Comparison of ENCODE assay signal across 9 cellular contexts in genomic region chr7:22723171-22723601, GRCh38. TPM values are rescaled to one million over a fixed set of nuclear protein-coding genes. Genes with fewer than 3 reads are reported as not detected.
DNase-seq lines count a peak whose midpoint lies in the region; ATAC-seq, FAIRE-seq and TF ChIP-seq lines count a peak whose summit lies in the region.
"Had no signal": no experiment of that assay in that cellular context is flagged by ENCODE, and none has a peak within 500 bp of the region (broad histone marks: within the 10 kb centered on the region; RNA-seq: fewer than 3 reads in every experiment).

No MANE protein-coding gene starts in this region.

- peak overlapping the region; percentile 1 for H2BK5ac ChIP-seq in mesendoderm (ENCODE audit: low read length)

- no peak for TF ChIP-seq CTCF in liver (IDR thresholded peaks at IDR 0.05; ENCODE audit: low read depth, low read length, missing input control)
- TF ChIP-seq CTCF in HepG2 (CRISPR knock-in tag; IDR thresholded peaks at IDR 0.05), result no peak
- no peak for TF ChIP-seq CTCF in choroid plexus epithelial cell (conservative IDR thresholded peaks at IDR 0.05; ENCODE audit: low read depth, low read length)

- H2BK120ac ChIP-seq in mesendoderm (ENCODE audit: low read depth, low read length), result no peak overlapping the region

- H3K9me3 ChIP-seq in liver (ENCODE audit: control insufficient read depth in 4 of 4, low read length in 3 of 4) (no peaks in the 10 kb centered on the region), HepG2 (ENCODE audit: low read length) (no peaks in the 10 kb centered on the region), aorta (ENCODE audit: control insufficient read depth, low read length) (no peaks in the 10 kb centered on the region)

- H3K4me3 ChIP-seq in liver (ENCODE audit: low read depth in 1 of 3, low read length in 3 of 3) (no peak overlapping the region), HepG2 (replicated peaks in 1 of 3; ENCODE audit: insufficient read depth in 1 of 3, low read depth in 2 of 3, low read length in 3 of 3) (no peak overlapping the region), choroid plexus epithelial cell (ENCODE audit: low read depth, low read length) (no peak overlapping the region), mesendoderm (ENCODE audit: low read length) (no peak overlapping the region), aorta (ENCODE audit: low read length in 2 of 2) (no peak overlapping the region)

- intact Hi-C loops in HepG2 (cut with micrococcal nuclease; ENCODE audit: unreplicated experiment) (no loop called here), aorta (cut with DNase I) (loop anchor here in 1 of 2 donors (5.0 to 10.0 kb wide), 2 partner anchors 146 to 332 kb away; no protein-coding TSS in a partner anchor)

- H3K56ac ChIP-seq in mesendoderm (ENCODE audit: low read length), result peak overlapping the region; percentile 11

- H3K79me2 ChIP-seq in HepG2 (ENCODE audit: insufficient read depth, low read length) (no peaks in the 10 kb centered on the region), mesendoderm (ENCODE audit: control insufficient read depth, insufficient read depth, low read length) (no peaks in the 10 kb centered on the region)

- H2AK5ac ChIP-seq in mesendoderm (ENCODE audit: low read length), result peak overlapping the region; percentile 15

- H4K5ac ChIP-seq in mesendoderm (ENCODE audit: low read length), result no peak overlapping the region

- ATAC-seq in HepG2, result no peak
- no peak for ATAC-seq in aorta (ENCODE audit: low FRiP score)
- ATAC-seq in HG03108 (IDR thresholded peaks at IDR 0.05; ENCODE audit: unreplicated experiment), result no peak
- ATAC-seq in HG03095 (IDR thresholded peaks at IDR 0.05; ENCODE audit: unreplicated experiment), result no peak

- H3K27me3 ChIP-seq in liver (ENCODE audit: control insufficient read depth in 4 of 4, insufficient read depth in 4 of 4, low read length in 3 of 4) (no peaks in the 10 kb centered on the region), HepG2 (ENCODE audit: control insufficient read depth in 1 of 2, insufficient read depth in 2 of 2, low read length in 2 of 2) (peaks cover 0 to 37% of the 10 kb centered on the region in 2 experiments; a peak in 4 of 5 replicates), mesendoderm (ENCODE audit: insufficient read depth, low read length, poor library complexity) (no peaks in the 10 kb centered on the region), aorta (ENCODE audit: control insufficient read depth in 1 of 2, insufficient read depth in 2 of 2, low read length in 1 of 2) (no peaks in the 10 kb centered on the region)

- in situ Hi-C loops in HepG2 (cut with HindIII; ENCODE audit: extremely low pct_ligation_motif_present, low pct_unique_long_range_greater_than_20kb), result no loop called here

- H3K79me1 ChIP-seq in mesendoderm (ENCODE audit: low read length), result no peaks in the 10 kb centered on the region

- no peak overlapping the region for H3K4me2 ChIP-seq in HepG2 (ENCODE audit: low read depth, low read length)
- no peak overlapping the region for H3K4me2 ChIP-seq in mesendoderm (ENCODE audit: low read length)

- POLR2A ChIA-PET in HepG2 (lab: Yijun Ruan, JAX), result no interaction called here

- H3K4ac ChIP-seq in mesendoderm (ENCODE audit: low read depth, low read length), result peak overlapping the region; percentile 0

- TF ChIP-seq RAD21 in liver (IDR thresholded peaks at IDR 0.05), result peak in 1 of 2 donors; percentile 9
- TF ChIP-seq RAD21 in HepG2 (CRISPR knock-in tag; IDR thresholded peaks at IDR 0.05), result no peak

- H3K18ac ChIP-seq in mesendoderm (ENCODE audit: low read length), result peak overlapping the region; percentile 75

- H2AFZ ChIP-seq in HepG2 (ENCODE audit: low read length), result no peak overlapping the region

- TF ChIP-seq EP300 in HepG2 (IDR thresholded peaks at IDR 0.05; ENCODE audit: low read depth in 2 of 2, low read length in 2 of 2) (no peak), HepG2 (CRISPR knock-in tag; IDR thresholded peaks at IDR 0.05; ENCODE audit: borderline replicate concordance) (no peak)

- CTCF ChIA-PET in HepG2 (lab: Yijun Ruan, JAX; ENCODE audit: low intra/inter-chr PET ratio, low total read pairs), result no interaction called here

- BruUV-seq in HepG2 (replicated peaks; lab: Mats Ljungman, UMichigan), result no TSS peak

- H3K36me3 ChIP-seq in liver (ENCODE audit: control insufficient read depth in 4 of 4, insufficient read depth in 3 of 4, low read depth in 1 of 4, low read length in 3 of 4) (no peaks in the 10 kb centered on the region), HepG2 (replicated peaks in 1 of 2; ENCODE audit: control insufficient read depth in 1 of 2, insufficient read depth in 2 of 2, low read length in 2 of 2) (no peaks in the 10 kb centered on the region), mesendoderm (ENCODE audit: control insufficient read depth, insufficient read depth, low read length) (no peaks in the 10 kb centered on the region), aorta (ENCODE audit: control insufficient read depth in 1 of 2, insufficient read depth in 2 of 2, low read length in 1 of 2) (no peaks in the 10 kb centered on the region)

- H3K9ac ChIP-seq in liver (ENCODE audit: low read depth in 1 of 2, low read length in 2 of 2), result no peak overlapping the region
- no peak overlapping the region for H3K9ac ChIP-seq in HepG2 (ENCODE audit: insufficient read depth, low read depth, low read length)
- no peak overlapping the region for H3K9ac ChIP-seq in mesendoderm (ENCODE audit: low read length)

- TF ChIP-seq POLR2A in HepG2 (IDR thresholded peaks at IDR 0.05; ENCODE audit: insufficient read depth in 1 of 2, low read depth in 2 of 2, low read length in 2 of 2), result no peak

- no peak overlapping the region for H2BK15ac ChIP-seq in mesendoderm (replicated peaks; ENCODE audit: low read depth)

- 28% methylated on average over 2 of the region's 2 CpGs for WGBS in liver
- WGBS in HepG2 (ENCODE audit: low lambda C conversion rate), result 17% methylated on average over 2 of the region's 2 CpGs
- no CpG with 5 or more reads among the region's 2 CpGs for WGBS in mesendoderm (ENCODE audit: extremely low coverage, insufficient coverage, low lambda C conversion rate)
- WGBS in aorta, 2 donors, result 0 to 1% methylated on average over 2 of the region's 2 CpGs

- H3K23ac ChIP-seq in mesendoderm (ENCODE audit: low read length), result no peak overlapping the region

- no peak overlapping the region for H4K8ac ChIP-seq in mesendoderm (ENCODE audit: low read depth, low read length)

- FAIRE-seq in HepG2 (lab: Jason Lieb, UNC), result no peak

- peaks cover 0 to 25% (median 20%) of the 10 kb centered on the region in 4 donors for H3K4me1 ChIP-seq in liver (ENCODE audit: control insufficient read depth in 4 of 4, insufficient read depth in 4 of 4, low read length in 3 of 4)
- H3K4me1 ChIP-seq in HepG2 (ENCODE audit: insufficient read depth, low read length), result peaks cover 21% of the 10 kb centered on the region
- H3K4me1 ChIP-seq in mesendoderm (ENCODE audit: control insufficient read depth, low read depth, low read length), result peaks cover 14% of the 10 kb centered on the region
- no peaks in the 10 kb centered on the region for H3K4me1 ChIP-seq in aorta (ENCODE audit: control insufficient read depth in 1 of 2, insufficient read depth in 2 of 2, low read length in 2 of 2)

- H3K27ac ChIP-seq in liver (ENCODE audit: low read depth in 1 of 2, low read length in 2 of 2) (peak overlapping the region; percentile 17 to 51), HepG2 (ENCODE audit: extremely low read length, insufficient read depth, low read length) (no peak overlapping the region), mesendoderm (ENCODE audit: low read depth, low read length) (no peak overlapping the region), aorta (ENCODE audit: low read depth in 1 of 2, low read length in 2 of 2) (peak overlapping the region in 1 of 2 donors; percentile 71)

- H4K20me1 ChIP-seq in HepG2 (ENCODE audit: insufficient read depth, low read length), result no peaks in the 10 kb centered on the region

- DNase-seq in HepG2 (ENCODE audit: low spot score) (no peak), choroid plexus epithelial cell (ENCODE audit: low read depth) (peak; percentile 64), mesendoderm (no peak), aorta (peak; percentile 90 to 92), LoVo (ENCODE audit: low spot score) (no peak)
- DNase-seq: erythroblast had no signal

TF ChIP-seq in liver, 16 proteins besides CTCF, POLR2A, EP300 and RAD21:
- peak; percentile 23 for TF ChIP-seq SP1 (IDR thresholded peaks at IDR 0.05)
- no peak for TF ChIP-seq NR2F2 (IDR thresholded peaks at IDR 0.05)
TF ChIP-seq in liver: peak in this region for 1.

TF ChIP-seq in HepG2, 621 proteins besides CTCF, POLR2A, EP300 and RAD21 (continues in another document):
- TF ChIP-seq KDM3A (CRISPR knock-in tag; IDR thresholded peaks at IDR 0.05; ENCODE audit: low read depth) (no peak), ZFP41 (CRISPR knock-in tag; IDR thresholded peaks at IDR 0.05; ENCODE audit: borderline replicate concordance) (no peak)

RNA-seq across cellular contexts. Expression of gene IL6, which starts 3.8 kb away (rescaled TPM):
- total RNA-seq in liver (not detected), HepG2 (2016; rRNA removed; fragmentation: Illumina TruSeq; extraction: Trizol) (not detected in 2 replicates), aorta (100 to 1,000 TPM in 1 of 2 donors, 10 to 100 TPM in 1; 13.1 to 112 TPM)
- polyA plus RNA-seq in liver (under 1 TPM in 1 of 2 donors, not detected in 1; 0.17 TPM), HepG2 (2011; rRNA removed) (not detected in 2 replicates), aorta (1 to 10 TPM; 6.9 to 8.9 TPM)
- not detected in 2 replicates for total RNA-seq in HepG2 (2016; cell fraction: cytosol; rRNA removed; fragmentation: Illumina TruSeq; extraction: Trizol; ENCODE audit: low read depth)
- not detected in 2 replicates for total RNA-seq in HepG2 (2016; cell fraction: insoluble cytoplasmic fraction; rRNA removed; fragmentation: Illumina TruSeq; extraction: Trizol)
- not detected in 2 replicates for total RNA-seq in HepG2 (2016; cell fraction: membrane; rRNA removed; fragmentation: Illumina TruSeq; extraction: Trizol)
- not detected in 2 replicates for total RNA-seq in HepG2 (2016; cell fraction: nucleus; rRNA removed; fragmentation: Illumina TruSeq; extraction: Trizol)
- not detected in 2 replicates for polyA plus RNA-seq in HepG2 (2011; cell fraction: cytosol; rRNA removed)
- not detected in 2 replicates for polyA plus RNA-seq in HepG2 (2011; cell fraction: nucleus; rRNA removed)
- polyA plus RNA-seq in HepG2 (2012), result not detected in 2 replicates
- not detected in 2 replicates for polyA plus RNA-seq in HepG2 (2016; cell fraction: cytosol; fragmentation: Illumina TruSeq; extraction: Trizol; ENCODE audit: low read depth)
- not detected in 2 replicates for polyA plus RNA-seq in HepG2 (2016; cell fraction: insoluble cytoplasmic fraction; fragmentation: Illumina TruSeq; extraction: Trizol; ENCODE audit: low read depth)
- polyA plus RNA-seq in HepG2 (2016; cell fraction: membrane; fragmentation: Illumina TruSeq; extraction: Trizol; ENCODE audit: low read depth), result not detected in 2 replicates
- polyA plus RNA-seq in HepG2 (2016; cell fraction: nucleus; fragmentation: Illumina TruSeq; extraction: Trizol; ENCODE audit: insufficient read depth, low read depth), result not detected in 2 replicates
- 3.8 TPM in 1 of 2 replicates, not detected in the other for polyA minus RNA-seq in HepG2 (2011; rRNA and poly(A)+ RNA removed; ENCODE audit: low replicate concordance)
- not detected in 2 replicates for polyA minus RNA-seq in HepG2 (2011; cell fraction: cytosol; rRNA and poly(A)+ RNA removed)
- polyA minus RNA-seq in HepG2 (2011; cell fraction: nucleus; rRNA and poly(A)+ RNA removed), result not detected in 2 replicates
- 4.6 TPM for polyA plus RNA-seq in mesendoderm (2013, experiment 1 of 2)
- polyA plus RNA-seq in mesendoderm (2013, experiment 2 of 2), result 4.6 TPM

Comparison
In these comparisons a context has a peak if more than half of its experiments do, and no peak if none do; other contexts are left out.
1. H3K27ac ChIP-seq: peak in liver (2 of 2); none in HepG2 (single experiment) and mesendoderm (single experiment).
2. DNase-seq: peak in choroid plexus epithelial cell (single experiment) and aorta (2 of 2); none in HepG2 (single experiment), mesendoderm (single experiment) and LoVo (single experiment).
3. RNA of gene IL6, which starts 3.8 kb away (total RNA-seq): 13.1 to 112 TPM in aorta; not detected in liver and not detected in HepG2; every median in the first group is over 10 times any median in the second.